In the genomic region with DNA sequence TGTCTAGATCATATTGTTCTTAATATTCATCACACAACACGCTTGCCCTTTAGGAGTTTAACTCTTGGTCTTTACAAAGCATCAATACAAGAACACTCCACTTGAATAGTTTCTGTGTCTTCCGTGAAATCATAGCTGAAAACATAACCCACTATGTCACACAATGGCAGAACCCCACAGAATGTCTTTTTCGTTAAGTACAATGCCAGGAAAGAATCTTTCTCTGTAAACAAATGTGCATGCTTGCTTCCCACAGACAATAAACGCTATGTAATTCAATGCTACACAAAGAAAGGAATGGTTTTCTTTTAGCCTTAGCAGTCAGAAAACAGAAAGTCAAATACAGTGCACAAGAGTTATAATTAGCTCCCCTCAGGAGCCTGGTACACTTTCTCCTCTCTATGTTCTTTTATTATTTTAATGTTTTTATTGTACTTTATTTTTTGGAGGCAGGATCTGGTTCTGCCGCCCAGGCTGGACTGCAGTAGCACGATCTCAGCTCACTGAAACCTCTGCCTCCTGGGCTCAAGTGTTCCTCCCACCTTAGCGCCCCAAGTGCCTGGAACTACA, we compare ENCODE assay signal across 13 cellular contexts.
DNase-seq lines count a peak whose midpoint lies in the region; ATAC-seq and TF ChIP-seq lines count a peak whose summit lies in the region.
"Had no signal": no experiment of that assay in that cellular context is flagged by ENCODE, and none has a peak within 500 bp of the region (broad histone marks: within the 10 kb centered on the region; RNA-seq: fewer than 3 reads in every experiment).

No MANE protein-coding gene starts in this region.

- H3K9me3 Mint-ChIP-seq in MCF 10A (ENCODE audit: unreplicated experiment), result no peaks in the 10 kb centered on the region
- H3K9me3 Mint-ChIP-seq: dendritic cell treated with granulocyte-macrophage colony-stimulating factor and Interleukin-4, amounts not matched to agents 40 ng/mL and 50 ng/mL, for 4 days had no signal

- no peak for TF ChIP-seq POLR2A in breast epithelium (IDR thresholded peaks at IDR 0.05)

- H3K9me3 ChIP-seq in breast epithelium, result no peaks in the 10 kb centered on the region
- H3K9me3 ChIP-seq in SJSA1 (replicated peaks), result no peaks in the 10 kb centered on the region
- H3K9me3 ChIP-seq in MG63, result no peaks in the 10 kb centered on the region
- H3K9me3 ChIP-seq: upper lobe of left lung had no signal

- H3K27me3 ChIP-seq in breast epithelium (no peaks in the 10 kb centered on the region), SJSA1 (replicated peaks) (no peaks in the 10 kb centered on the region), MG63 (no peaks in the 10 kb centered on the region)
- H3K27me3 ChIP-seq: upper lobe of left lung had no signal

- H3K36me3 Mint-ChIP-seq in MCF 10A (ENCODE audit: insufficient read depth, unreplicated experiment), result peaks cover 15% of the 10 kb centered on the region

- DNase-seq in MCF 10A (ENCODE audit: unreplicated experiment), result no peak
- DNase-seq in breast epithelium (ENCODE audit: low spot score in 2 of 2), result no peak
- peak in 1 of 2 experiments; percentile 81 for DNase-seq in SJSA1 (ENCODE audit: low read depth in 1 of 2, low spot score in 2 of 2)
- DNase-seq in globus pallidus (ENCODE audit: low spot score), result peak; percentile 86
- peak; percentile 87 for DNase-seq in superior temporal gyrus (ENCODE audit: extremely low spot score)
- no peak for DNase-seq in MG63
- DNase-seq: NCI-H1436 treated with DMSO at 0.1 percent for 48 hours, upper lobe of left lung had no signal

- H3K4me1 Mint-ChIP-seq in MCF 10A (ENCODE audit: insufficient read depth, unreplicated experiment), result peaks cover 7% of the 10 kb centered on the region

- intact Hi-C loops in MCF 10A (cut with micrococcal nuclease) (no loop called here), breast epithelium (cut with DNase I; ENCODE audit: low total_unique reads) (no loop called here)

- H3K4me1 ChIP-seq in breast epithelium (no peaks in the 10 kb centered on the region), SJSA1 (replicated peaks) (peaks cover 31% of the 10 kb centered on the region)

- no peak overlapping the region for H3K4me3 ChIP-seq in breast epithelium
- H3K4me3 ChIP-seq in SJSA1, result no peak overlapping the region
- no peak overlapping the region for H3K4me3 ChIP-seq in MG63
- H3K4me3 ChIP-seq: upper lobe of left lung had no signal

- H3K4me3 Mint-ChIP-seq in MCF 10A (ENCODE audit: unreplicated experiment), result no peak overlapping the region
- H3K4me3 Mint-ChIP-seq: activated naive CD8-positive, alpha-beta T cell; dendritic cell treated with granulocyte-macrophage colony-stimulating factor and Interleukin-4, amounts not matched to agents 40 ng/mL and 50 ng/mL, for 4 days had no signal

- POLR2A ChIA-PET in MCF 10A (lab: Yijun Ruan, JAX), result interaction anchor here (0.6 to 2.0 kb wide), 4 partner anchors 9 to 23 kb away, joined by 3 to 6 read pairs (median 3); no protein-coding TSS in a partner anchor

- H3K36me3 ChIP-seq in breast epithelium (no peaks in the 10 kb centered on the region), SJSA1 (peaks cover 6% of the 10 kb centered on the region), MG63 (peaks cover 3% of the 10 kb centered on the region)

- no peak overlapping the region for H3K27ac ChIP-seq in breast epithelium
- H3K27ac ChIP-seq in SJSA1, result peak overlapping the region; percentile 31

- ATAC-seq in HG02759 (IDR thresholded peaks at IDR 0.05; ENCODE audit: unreplicated experiment), result no peak
- no peak for ATAC-seq in HG02970 (IDR thresholded peaks at IDR 0.05; ENCODE audit: low FRiP score, unreplicated experiment)
- ATAC-seq: activated CD4-positive, CD25-positive, alpha-beta regulatory T cell treated with anti-CD3 and anti-CD28 coated beads, Interleukin-2, amount 50 U/mL, for 24 hours had no signal

- TF ChIP-seq CTCF in MCF 10A (IDR thresholded peaks at IDR 0.05; ENCODE audit: unreplicated experiment), result no peak
- no peak for TF ChIP-seq CTCF in breast epithelium (IDR thresholded peaks at IDR 0.05)

- BruUV-seq in MCF 10A (replicated peaks; lab: Mats Ljungman, UMichigan), result TSS peak; percentile 12

- CTCF ChIA-PET in MCF 10A (lab: Yijun Ruan, JAX), result no interaction called here

- no peak overlapping the region for H3K27ac Mint-ChIP-seq in MCF 10A (ENCODE audit: low read depth, unreplicated experiment)
- H3K27ac Mint-ChIP-seq: activated naive CD8-positive, alpha-beta T cell; dendritic cell treated with granulocyte-macrophage colony-stimulating factor and Interleukin-4, amounts not matched to agents 40 ng/mL and 50 ng/mL, for 4 days had no signal

- H3K27me3 Mint-ChIP-seq in MCF 10A (ENCODE audit: insufficient read depth, unreplicated experiment), result no peaks in the 10 kb centered on the region
- H3K27me3 Mint-ChIP-seq: activated naive CD8-positive, alpha-beta T cell; dendritic cell treated with granulocyte-macrophage colony-stimulating factor and Interleukin-4, amounts not matched to agents 40 ng/mL and 50 ng/mL, for 4 days had no signal

Comparison
In these comparisons a context has a peak if more than half of its experiments do, and no peak if none do; other contexts are left out.
1. DNase-seq: peak in globus pallidus (single experiment) and superior temporal gyrus (single experiment); none in MCF 10A (single experiment), breast epithelium (0 of 2) and MG63 (single experiment).